12 cellular contexts compared by ENCODE assay signal in the genomic region with DNA sequence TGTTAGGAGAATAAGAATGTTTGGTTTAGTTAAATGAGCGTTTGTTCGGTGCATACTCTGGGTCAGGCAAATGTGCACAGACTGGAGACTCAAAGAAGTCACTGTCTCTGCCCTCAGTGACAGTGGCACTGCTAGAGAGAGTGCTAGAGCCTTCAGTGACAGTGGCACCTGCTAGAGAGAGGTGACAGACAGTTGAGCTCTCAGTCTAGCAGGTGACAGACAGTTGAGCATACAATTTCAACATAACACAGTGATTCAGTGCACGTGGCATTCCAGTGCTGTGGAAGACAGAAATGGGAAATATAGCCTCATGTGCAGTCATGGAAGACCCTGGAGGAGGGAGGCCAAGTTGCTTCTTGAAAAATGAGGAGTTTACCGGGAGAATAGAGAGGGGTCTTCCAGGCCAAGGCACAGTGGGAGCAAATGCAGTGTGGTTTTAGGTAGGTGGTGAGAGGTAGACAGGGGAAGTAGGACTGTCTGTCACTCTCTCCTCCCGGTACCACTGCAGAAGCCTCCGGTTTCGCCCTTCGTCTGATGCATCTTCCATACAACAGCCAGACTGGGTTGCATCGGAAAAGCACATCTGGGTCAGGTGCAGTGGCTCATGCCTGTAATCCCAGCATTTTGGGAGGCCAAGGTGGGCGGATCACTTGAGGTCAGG.
DNase-seq lines count a peak whose midpoint lies in the region; ATAC-seq, FAIRE-seq and TF ChIP-seq lines count a peak whose summit lies in the region.
"Had no signal": no experiment of that assay in that cellular context is flagged by ENCODE, and none has a peak within 500 bp of the region (broad histone marks: within the 10 kb centered on the region; RNA-seq: fewer than 3 reads in every experiment).

No MANE protein-coding gene starts in this region.

- H3K4me3 Mint-ChIP-seq in natural killer cell treated with Interleukin-12 subunit alpha and Interleukin-12 subunit beta and Interleukin-15 and Interleukin-18, amount 100 ng/mL, for 72 hours = peak overlapping the region; percentile 76
- H3K4me3 Mint-ChIP-seq in natural killer cell = no peak overlapping the region
- H3K4me3 Mint-ChIP-seq in chondrocyte (ENCODE audit: unreplicated experiment) = no peak overlapping the region
- H3K4me3 Mint-ChIP-seq in stimulated activated naive CD8-positive, alpha-beta T cell treated with anti-CD3 and anti-CD28 coated beads, Interleukin-15, amount 100 ng/mL, for 72 hours = peak overlapping the region; percentile 1
- H3K4me3 Mint-ChIP-seq: mesothelial cell of epicardium had no signal

- peak in 1 of 2 donors; percentile 61 for ATAC-seq in natural killer cell treated with Interleukin-12 subunit alpha and Interleukin-12 subunit beta and Interleukin-15 and Interleukin-18, amount 100 ng/mL, for 72 hours
- no peak for ATAC-seq in natural killer cell
- ATAC-seq in stimulated activated naive CD8-positive, alpha-beta T cell treated with anti-CD3 and anti-CD28 coated beads, Interleukin-15, amount 100 ng/mL, for 72 hours = peak; percentile 47

- TF ChIP-seq CTCF in natural killer cell (IDR thresholded peaks at IDR 0.05) = no peak
- no peak for TF ChIP-seq CTCF in chondrocyte (IDR thresholded peaks at IDR 0.05)

- intact Hi-C loops in natural killer cell (cut with micrococcal nuclease) = no loop called here

- peaks cover 23% of the 10 kb centered on the region for H3K36me3 Mint-ChIP-seq in natural killer cell treated with Interleukin-12 subunit alpha and Interleukin-12 subunit beta and Interleukin-15 and Interleukin-18, amount 100 ng/mL, for 72 hours
- H3K36me3 Mint-ChIP-seq in natural killer cell = no peaks in the 10 kb centered on the region
- H3K36me3 Mint-ChIP-seq in chondrocyte (ENCODE audit: low read depth) = no peaks in the 10 kb centered on the region
- H3K36me3 Mint-ChIP-seq: mesothelial cell of epicardium had no signal

- H3K9me3 Mint-ChIP-seq in natural killer cell treated with Interleukin-12 subunit alpha and Interleukin-12 subunit beta and Interleukin-15 and Interleukin-18, amount 100 ng/mL, for 72 hours = no peaks in the 10 kb centered on the region
- no peaks in the 10 kb centered on the region for H3K9me3 Mint-ChIP-seq in natural killer cell
- no peaks in the 10 kb centered on the region for H3K9me3 Mint-ChIP-seq in chondrocyte (ENCODE audit: low read depth)
- peaks cover 0 to 6% of the 10 kb centered on the region in 2 donors for H3K9me3 Mint-ChIP-seq in stimulated activated naive CD8-positive, alpha-beta T cell treated with anti-CD3 and anti-CD28 coated beads, Interleukin-15, amount 100 ng/mL, for 72 hours
- H3K9me3 Mint-ChIP-seq: mesothelial cell of epicardium had no signal

- H3K4me1 Mint-ChIP-seq in natural killer cell treated with Interleukin-12 subunit alpha and Interleukin-12 subunit beta and Interleukin-15 and Interleukin-18, amount 100 ng/mL, for 72 hours (ENCODE audit: low read depth in 2 of 2) = peaks cover 32 to 64% of the 10 kb centered on the region in 2 donors
- H3K4me1 Mint-ChIP-seq in natural killer cell (peaks cover 0 to 5% of the 10 kb centered on the region in 2 donors), chondrocyte (ENCODE audit: low read depth) (peaks cover 58% of the 10 kb centered on the region)
- peaks cover 90% of the 10 kb centered on the region for H3K4me1 Mint-ChIP-seq in stimulated activated naive CD8-positive, alpha-beta T cell treated with anti-CD3 and anti-CD28 coated beads, Interleukin-15, amount 100 ng/mL, for 72 hours

- H3K27me3 Mint-ChIP-seq in natural killer cell treated with Interleukin-12 subunit alpha and Interleukin-12 subunit beta and Interleukin-15 and Interleukin-18, amount 100 ng/mL, for 72 hours = peaks cover 0 to 16% of the 10 kb centered on the region in 2 donors
- H3K27me3 Mint-ChIP-seq in natural killer cell (ENCODE audit: low read depth in 2 of 2) (peaks cover 7% of the 10 kb centered on the region in 2 donors), chondrocyte (ENCODE audit: low read depth) (no peaks in the 10 kb centered on the region)
- H3K27me3 Mint-ChIP-seq in stimulated activated naive CD8-positive, alpha-beta T cell treated with anti-CD3 and anti-CD28 coated beads, Interleukin-15, amount 100 ng/mL, for 72 hours = no peaks in the 10 kb centered on the region

- no peak for FAIRE-seq in RCC 7860 (lab: Jason Lieb, UNC)
- FAIRE-seq: GM12891 had no signal

- no peak for DNase-seq in natural killer cell treated with Interleukin-12 subunit alpha and Interleukin-12 subunit beta and Interleukin-15 and Interleukin-18, amount 100 ng/mL, for 72 hours (ENCODE audit: low spot score)
- DNase-seq in natural killer cell (no peak), RCC 7860 (ENCODE audit: low spot score) (peak; percentile 33), chondrocyte (ENCODE audit: low spot score) (no peak), SIG-M5 (lab: John Stamatoyannopoulos, UW) (no peak), HPDE6-E6E7 (ENCODE audit: extremely low spot score) (no peak)
- DNase-seq in stimulated activated naive CD8-positive, alpha-beta T cell treated with anti-CD3 and anti-CD28 coated beads, Interleukin-15, amount 100 ng/mL, for 72 hours = no peak
- DNase-seq: BE2C, foreskin fibroblast, NCI-H1105 treated with DMSO at 0.1 percent for 48 hours had no signal

- H3K27ac Mint-ChIP-seq in natural killer cell treated with Interleukin-12 subunit alpha and Interleukin-12 subunit beta and Interleukin-15 and Interleukin-18, amount 100 ng/mL, for 72 hours = peak overlapping the region; percentile 95 to 99
- H3K27ac Mint-ChIP-seq in natural killer cell (no peak overlapping the region), chondrocyte (ENCODE audit: unreplicated experiment) (peak overlapping the region; percentile 14)
- H3K27ac Mint-ChIP-seq in stimulated activated naive CD8-positive, alpha-beta T cell treated with anti-CD3 and anti-CD28 coated beads, Interleukin-15, amount 100 ng/mL, for 72 hours = peak overlapping the region in 1 of 2 donors; percentile 63

Comparison
In these comparisons a context has a peak if more than half of its experiments do, and no peak if none do; other contexts are left out.
1. H3K27ac Mint-ChIP-seq: peak in natural killer cell treated with Interleukin-12 subunit alpha and Interleukin-12 subunit beta and Interleukin-15 and Interleukin-18, amount 100 ng/mL, for 72 hours (2 of 2) and chondrocyte (single experiment); none in natural killer cell (0 of 2).
2. H3K4me3 Mint-ChIP-seq: peak in natural killer cell treated with Interleukin-12 subunit alpha and Interleukin-12 subunit beta and Interleukin-15 and Interleukin-18, amount 100 ng/mL, for 72 hours (single experiment) and stimulated activated naive CD8-positive, alpha-beta T cell treated with anti-CD3 and anti-CD28 coated beads, Interleukin-15, amount 100 ng/mL, for 72 hours (2 of 2); none in natural killer cell (single experiment) and chondrocyte (single experiment).